ENCODE assay signal across 15 cellular contexts in genomic region chr4:120691536-120691935, GRCh38.
DNase-seq lines count a peak whose midpoint lies in the region; ATAC-seq, FAIRE-seq and TF ChIP-seq lines count a peak whose summit lies in the region.
"Had no signal": no experiment of that assay in that cellular context is flagged by ENCODE, and none has a peak within 500 bp of the region (broad histone marks: within the 10 kb centered on the region; RNA-seq: fewer than 3 reads in every experiment).

No MANE protein-coding gene starts in this region.

- no peak overlapping the region for H3K9ac ChIP-seq in adipocyte (ENCODE audit: low read length)
- H3K9ac ChIP-seq: BLaER1 had no signal

- FAIRE-seq in islet of Langerhans (lab: Jason Lieb, UNC) = peak; percentile 33
- FAIRE-seq: A549 had no signal

- H3K36me3 ChIP-seq in adipocyte (ENCODE audit: control insufficient read depth, insufficient read depth, low read length, severe bottlenecking) = no peaks in the 10 kb centered on the region
- H3K36me3 ChIP-seq: BLaER1 had no signal

- no peaks in the 10 kb centered on the region for H3K27me3 ChIP-seq in adipocyte (replicated peaks; ENCODE audit: control insufficient read depth, insufficient read depth, low read length)
- H3K27me3 ChIP-seq: BLaER1 had no signal

- H3K4me3 ChIP-seq in adipocyte (ENCODE audit: low read length) (no peak overlapping the region), fibroblast of mammary gland (ENCODE audit: control insufficient read depth, low read depth, low read length) (no peak overlapping the region)
- H3K4me3 ChIP-seq: A549, BLaER1, GM23338 had no signal

- H3K9me3 ChIP-seq in adipocyte (ENCODE audit: control insufficient read depth, low read length) = no peaks in the 10 kb centered on the region
- H3K9me3 ChIP-seq: A549, BLaER1 had no signal

- no peak for TF ChIP-seq CTCF in fibroblast of mammary gland (conservative IDR thresholded peaks at IDR 0.05; ENCODE audit: control insufficient read depth, insufficient read depth, low read depth, low read length)

- ATAC-seq in GM18858 (IDR thresholded peaks at IDR 0.05; ENCODE audit: unreplicated experiment) (no peak), GM19324 (IDR thresholded peaks at IDR 0.05; ENCODE audit: low FRiP score, unreplicated experiment) (no peak)
- ATAC-seq: A549, GM23338 had no signal

- DNase-seq in adipocyte (ENCODE audit: low read depth) = peak; percentile 55
- DNase-seq in fibroblast of mammary gland (ENCODE audit: low read depth) = peak; percentile 44
- no peak for DNase-seq in T-helper 2 cell
- DNase-seq in MV-4-11 (lab: John Stamatoyannopoulos, UW) = no peak
- DNase-seq: AML-193; CD4-positive, CD25-positive, alpha-beta regulatory T cell; DMS53; GF-D8; H7 had no signal

- peaks cover 61% of the 10 kb centered on the region for H3K4me1 ChIP-seq in adipocyte (ENCODE audit: control insufficient read depth, insufficient read depth, low read length)
- H3K4me1 ChIP-seq: BLaER1 had no signal

Comparison
In these comparisons a context has a peak if more than half of its experiments do, and no peak if none do; other contexts are left out.
1. DNase-seq: peak in adipocyte (single experiment) and fibroblast of mammary gland (single experiment); none in T-helper 2 cell (0 of 5) and MV-4-11 (single experiment).